ENCODE assay signal across 16 cellular contexts in genomic region chr10:43133196-43133808, GRCh38. TPM values are rescaled to one million over a fixed set of nuclear protein-coding genes. Genes with fewer than 3 reads are reported as not detected.
DNase-seq lines count a peak whose midpoint lies in the region; ATAC-seq and TF ChIP-seq lines count a peak whose summit lies in the region.
"Had no signal": no experiment of that assay in that cellular context is flagged by ENCODE, and none has a peak within 500 bp of the region (broad histone marks: within the 10 kb centered on the region; RNA-seq: fewer than 3 reads in every experiment).

No MANE protein-coding gene starts in this region.

- TF ChIP-seq CTCF in activated CD8-positive, alpha-beta T cell treated with anti-CD3 and anti-CD28 coated beads for 36 hours (IDR thresholded peaks at IDR 0.05), result no peak

- peaks cover 4% of the 10 kb centered on the region for H3K36me3 Mint-ChIP-seq in activated CD8-positive, alpha-beta T cell treated with anti-CD3 and anti-CD28 coated beads for 36 hours (ENCODE audit: low read depth)
- H3K36me3 Mint-ChIP-seq in activated T-helper 2 cell treated with anti-CD3 and anti-CD28 coated beads, Interferon-gamma antibody, Interleukin-2, Interleukin-4, amounts not matched to agents 10 μg/mL and 5 μg/mL and 100 μg/mL, durations not matched to agents 14 hours and 24 hours and 36 hours (ENCODE audit: low read depth), result peaks cover 14% of the 10 kb centered on the region
- peaks cover 0 to 2% (median 0%) of the 10 kb centered on the region in 3 donors for H3K36me3 Mint-ChIP-seq in CD8-positive, alpha-beta memory T cell

- intact Hi-C loops in activated CD8-positive, alpha-beta T cell treated with anti-CD3 and anti-CD28 coated beads for 36 hours (cut with micrococcal nuclease), result no loop called here
- intact Hi-C loops in activated T-helper 2 cell treated with anti-CD3 and anti-CD28 coated beads, Interferon-gamma antibody, Interleukin-2, Interleukin-4, amounts not matched to agents 10 μg/mL and 5 μg/mL and 100 μg/mL, durations not matched to agents 14 hours and 24 hours and 36 hours (cut with micrococcal nuclease), result no loop called here

- H3K9ac ChIP-seq in BLaER1, result no peak overlapping the region
- H3K9ac ChIP-seq in BLaER1 treated with 17β-estradiol and CSF1 and Interleukin-3, amounts not matched to agents 10 nM and 100 nM, result peak overlapping the region in 4 of 11 experiments; percentile 21 to 69 (median 58); a peak in 5 of 22 replicates

- no peaks in the 10 kb centered on the region for H3K9me3 Mint-ChIP-seq in activated CD8-positive, alpha-beta T cell treated with anti-CD3 and anti-CD28 coated beads for 36 hours
- H3K9me3 Mint-ChIP-seq in activated T-helper 2 cell treated with anti-CD3 and anti-CD28 coated beads, Interferon-gamma antibody, Interleukin-2, Interleukin-4, amounts not matched to agents 10 μg/mL and 5 μg/mL and 100 μg/mL, durations not matched to agents 14 hours and 24 hours and 36 hours, result no peaks in the 10 kb centered on the region
- no peaks in the 10 kb centered on the region for H3K9me3 Mint-ChIP-seq in CD8-positive, alpha-beta memory T cell
- H3K9me3 Mint-ChIP-seq: GM23338 had no signal

- peak; percentile 0 for DNase-seq in activated CD8-positive, alpha-beta T cell treated with anti-CD3 and anti-CD28 coated beads for 36 hours
- DNase-seq in iPS-NIHi7 (ENCODE audit: extremely low spot score), result peak; percentile 3
- no peak for DNase-seq in activated T-helper 2 cell treated with anti-CD3 and anti-CD28 coated beads, Interferon-gamma antibody, Interleukin-2, Interleukin-4, amounts not matched to agents 10 μg/mL and 5 μg/mL and 100 μg/mL, durations not matched to agents 14 hours and 24 hours and 36 hours (ENCODE audit: low spot score)
- DNase-seq in CD8-positive, alpha-beta memory T cell, result no peak
- DNase-seq in NOMO-1 treated with DMSO at 0.1 percent for 48 hours (lab: John Stamatoyannopoulos, UW; ENCODE audit: unreplicated experiment), result no peak
- DNase-seq in amniotic stem cell (lab: John Stamatoyannopoulos, UW), result no peak
- DNase-seq: GDM1, NCI-H187 treated with DMSO at 0.1 percent for 48 hours, NCI-H748 treated with DMSO at 0.1 percent for 48 hours had no signal

- H3K27me3 ChIP-seq in BLaER1, result no peaks in the 10 kb centered on the region
- no peaks in the 10 kb centered on the region for H3K27me3 ChIP-seq in BLaER1 treated with 17β-estradiol and CSF1 and Interleukin-3, amounts not matched to agents 10 nM and 100 nM
- no peaks in the 10 kb centered on the region for H3K27me3 ChIP-seq in CD8-positive, alpha-beta memory T cell (ENCODE audit: insufficient read depth, low read length, poor library complexity, severe bottlenecking)

- H3K4me2 ChIP-seq in BLaER1, result peak overlapping the region; percentile 31; the same call in 1 of the 2 replicates
- H3K4me2 ChIP-seq in BLaER1 treated with 17β-estradiol and CSF1 and Interleukin-3, amounts not matched to agents 10 nM and 100 nM, result peak overlapping the region; percentile 18 to 98 (median 64); a peak in 21 of 22 replicates
- H3K4me2 ChIP-seq: GM23338 had no signal

- POLR2A ChIA-PET in activated CD8-positive, alpha-beta T cell treated with anti-CD3 and anti-CD28 coated beads for 36 hours (lab: Charles Lee), result interaction anchor here (1.0 to 2.0 kb wide), 2 partner anchors 9 to 12 kb away, joined by 3 to 6 read pairs; no protein-coding TSS in a partner anchor
- POLR2A ChIA-PET in CD8-positive, alpha-beta memory T cell (lab: Charles Lee), result no interaction called here

- H3K9me3 ChIP-seq in BLaER1, result no peaks in the 10 kb centered on the region
- H3K9me3 ChIP-seq in BLaER1 treated with 17β-estradiol and CSF1 and Interleukin-3, amounts not matched to agents 10 nM and 100 nM (replicated peaks in 1 of 11), result no peaks in the 10 kb centered on the region
- no peaks in the 10 kb centered on the region for H3K9me3 ChIP-seq in CD8-positive, alpha-beta memory T cell (ENCODE audit: low read length)

- no peak overlapping the region for H3K27ac Mint-ChIP-seq in activated CD8-positive, alpha-beta T cell treated with anti-CD3 and anti-CD28 coated beads for 36 hours
- H3K27ac Mint-ChIP-seq in activated T-helper 2 cell treated with anti-CD3 and anti-CD28 coated beads, Interferon-gamma antibody, Interleukin-2, Interleukin-4, amounts not matched to agents 10 μg/mL and 5 μg/mL and 100 μg/mL, durations not matched to agents 14 hours and 24 hours and 36 hours, result no peak overlapping the region
- H3K27ac Mint-ChIP-seq in CD8-positive, alpha-beta memory T cell, result no peak overlapping the region
- H3K27ac Mint-ChIP-seq: B cell, GM23338 had no signal

- no peaks in the 10 kb centered on the region for H4K20me1 ChIP-seq in BLaER1
- no peaks in the 10 kb centered on the region for H4K20me1 ChIP-seq in BLaER1 treated with 17β-estradiol and CSF1 and Interleukin-3, amounts not matched to agents 10 nM and 100 nM

- H3K4me1 ChIP-seq in BLaER1, result peaks cover 57% of the 10 kb centered on the region
- H3K4me1 ChIP-seq in BLaER1 treated with 17β-estradiol and CSF1 and Interleukin-3, amounts not matched to agents 10 nM and 100 nM, result peaks cover 45 to 90% (median 79%) of the 10 kb centered on the region in 10 experiments
- H3K4me1 ChIP-seq in CD8-positive, alpha-beta memory T cell (ENCODE audit: insufficient read depth, low read length), result peaks cover 9% of the 10 kb centered on the region

- no peak for ATAC-seq in activated CD8-positive, alpha-beta T cell treated with anti-CD3 and anti-CD28 coated beads for 36 hours
- ATAC-seq: GM23338, HCT116, Panc1 had no signal

- H3K27ac ChIP-seq in BLaER1, result no peak overlapping the region
- H3K27ac ChIP-seq in BLaER1 treated with 17β-estradiol and CSF1 and Interleukin-3, amounts not matched to agents 10 nM and 100 nM, result peak overlapping the region in 5 of 11 experiments; percentile 17 to 65 (median 59); a peak in 8 of 22 replicates
- H3K27ac ChIP-seq in CD8-positive, alpha-beta memory T cell (ENCODE audit: low read depth, low read length), result no peak overlapping the region

- H3K36me3 ChIP-seq in BLaER1, result no peaks in the 10 kb centered on the region
- H3K36me3 ChIP-seq in BLaER1 treated with 17β-estradiol and CSF1 and Interleukin-3, amounts not matched to agents 10 nM and 100 nM, result no peaks in the 10 kb centered on the region
- H3K36me3 ChIP-seq in CD8-positive, alpha-beta memory T cell (ENCODE audit: insufficient read depth, low read length), result no peaks in the 10 kb centered on the region

- CTCF ChIA-PET in activated CD8-positive, alpha-beta T cell treated with anti-CD3 and anti-CD28 coated beads for 36 hours (lab: Charles Lee), result interaction anchor here (1.6 to 1.7 kb wide), 2 partner anchors 12 to 122 kb away, joined by 5 to 6 read pairs; no protein-coding TSS in a partner anchor
- CTCF ChIA-PET in CD8-positive, alpha-beta memory T cell (lab: Charles Lee), result no interaction called here

- no peaks in the 10 kb centered on the region for H3K27me3 Mint-ChIP-seq in activated CD8-positive, alpha-beta T cell treated with anti-CD3 and anti-CD28 coated beads for 36 hours
- H3K27me3 Mint-ChIP-seq in activated T-helper 2 cell treated with anti-CD3 and anti-CD28 coated beads, Interferon-gamma antibody, Interleukin-2, Interleukin-4, amounts not matched to agents 10 μg/mL and 5 μg/mL and 100 μg/mL, durations not matched to agents 14 hours and 24 hours and 36 hours (ENCODE audit: low read depth), result no peaks in the 10 kb centered on the region
- peaks cover 0 to 1% of the 10 kb centered on the region in 2 donors for H3K27me3 Mint-ChIP-seq in CD8-positive, alpha-beta memory T cell
- H3K27me3 Mint-ChIP-seq: B cell had no signal

- no peak overlapping the region for H3K4me3 Mint-ChIP-seq in activated CD8-positive, alpha-beta T cell treated with anti-CD3 and anti-CD28 coated beads for 36 hours
- H3K4me3 Mint-ChIP-seq in activated T-helper 2 cell treated with anti-CD3 and anti-CD28 coated beads, Interferon-gamma antibody, Interleukin-2, Interleukin-4, amounts not matched to agents 10 μg/mL and 5 μg/mL and 100 μg/mL, durations not matched to agents 14 hours and 24 hours and 36 hours (ENCODE audit: low read depth), result no peak overlapping the region
- H3K4me3 Mint-ChIP-seq in CD8-positive, alpha-beta memory T cell, result peak overlapping the region in 1 of 7 donors; percentile 60
- H3K4me3 Mint-ChIP-seq: B cell, GM23338 had no signal

- no peak overlapping the region for H3K4me3 ChIP-seq in BLaER1
- H3K4me3 ChIP-seq in BLaER1 treated with 17β-estradiol and CSF1 and Interleukin-3, amounts not matched to agents 10 nM and 100 nM, result peak overlapping the region in 2 of 10 experiments; percentile 16 to 18; a peak in 3 of 20 replicates
- no peak overlapping the region for H3K4me3 ChIP-seq in CD8-positive, alpha-beta memory T cell (ENCODE audit: low read length)
- H3K4me3 ChIP-seq: GM23338 had no signal

- peaks cover 23% of the 10 kb centered on the region for H3K4me1 Mint-ChIP-seq in activated CD8-positive, alpha-beta T cell treated with anti-CD3 and anti-CD28 coated beads for 36 hours (ENCODE audit: low read depth)
- H3K4me1 Mint-ChIP-seq in activated T-helper 2 cell treated with anti-CD3 and anti-CD28 coated beads, Interferon-gamma antibody, Interleukin-2, Interleukin-4, amounts not matched to agents 10 μg/mL and 5 μg/mL and 100 μg/mL, durations not matched to agents 14 hours and 24 hours and 36 hours (ENCODE audit: low read depth), result peaks cover 48% of the 10 kb centered on the region
- H3K4me1 Mint-ChIP-seq in CD8-positive, alpha-beta memory T cell, result peaks cover 21 to 27% (median 22%) of the 10 kb centered on the region in 3 donors
- H3K4me1 Mint-ChIP-seq: GM23338 had no signal

RNA-seq across cellular contexts. Expression of gene CSGALNACT2, which starts 4.9 kb away (rescaled TPM):
- 10 to 100 TPM; 15.3 to 15.5 TPM for total RNA-seq in activated CD8-positive, alpha-beta T cell treated with anti-CD3 and anti-CD28 coated beads for 36 hours
- total RNA-seq in activated T-helper 2 cell treated with anti-CD3 and anti-CD28 coated beads, Interferon-gamma antibody, Interleukin-2, Interleukin-4, amounts not matched to agents 10 μg/mL and 5 μg/mL and 100 μg/mL, durations not matched to agents 14 hours and 24 hours and 36 hours, result 25.2 and 25.6 TPM in 2 replicates
- 10 to 100 TPM; 21.0 to 21.7 TPM for total RNA-seq in CD8-positive, alpha-beta memory T cell
- 23.7 TPM for polyA plus RNA-seq in CD8-positive, alpha-beta memory T cell

RNA-seq across cellular contexts. Expression of gene RET, which starts 56.4 kb away (rescaled TPM):
- under 1 TPM; 0.13 to 0.47 TPM for total RNA-seq in activated CD8-positive, alpha-beta T cell treated with anti-CD3 and anti-CD28 coated beads for 36 hours
- 0.21 and 0.59 TPM in 2 replicates for total RNA-seq in activated T-helper 2 cell treated with anti-CD3 and anti-CD28 coated beads, Interferon-gamma antibody, Interleukin-2, Interleukin-4, amounts not matched to agents 10 μg/mL and 5 μg/mL and 100 μg/mL, durations not matched to agents 14 hours and 24 hours and 36 hours
- under 1 TPM in 1 of 2 experiments, not detected in 1; 0.24 TPM for total RNA-seq in CD8-positive, alpha-beta memory T cell
- 0.06 TPM for polyA plus RNA-seq in CD8-positive, alpha-beta memory T cell
- total RNA-seq: SK-MEL-5 had no signal

Comparison
In these comparisons a context has a peak if more than half of its experiments do, and no peak if none do; other contexts are left out.
1. DNase-seq: peak in activated CD8-positive, alpha-beta T cell treated with anti-CD3 and anti-CD28 coated beads for 36 hours (single experiment) and iPS-NIHi7 (single experiment); none in activated T-helper 2 cell treated with anti-CD3 and anti-CD28 coated beads, Interferon-gamma antibody, Interleukin-2, Interleukin-4, amounts not matched to agents 10 μg/mL and 5 μg/mL and 100 μg/mL, durations not matched to agents 14 hours and 24 hours and 36 hours (single experiment), CD8-positive, alpha-beta memory T cell (0 of 5), NOMO-1 treated with DMSO at 0.1 percent for 48 hours (single experiment) and amniotic stem cell (single experiment).